1 cellular context compared by ENCODE assay signal in genomic region chr10:116891208-116891607, GRCh38.
TF ChIP-seq lines count a peak whose summit lies in the region.

No MANE protein-coding gene starts in this region.

TF ChIP-seq in HEK293, 187 proteins besides CTCF, POLR2A, EP300 and RAD21 (continued from another document and continues in another):
- TF ChIP-seq ZBTB44 (tag by site-specific recombination; IDR thresholded peaks at IDR 0.05) (peak; percentile 79; the same call in 1 of the 2 replicates), KLF1 (tag by site-specific recombination; IDR thresholded peaks at IDR 0.05) (no peak), INSM2 (tag by site-specific recombination; IDR thresholded peaks at IDR 0.05) (peak; percentile 31; the same call in 1 of the 2 replicates), ZBTB17 (tag by site-specific recombination; IDR thresholded peaks at IDR 0.05) (peak; percentile 74), ZBTB1 (tag by site-specific recombination; IDR thresholded peaks at IDR 0.05) (0 out of 2 replicates have a peak, but pooled peaks have one; percentile 35), ZBTB10 (tag by site-specific recombination; IDR thresholded peaks at IDR 0.05) (no peak), ZBTB8A (tag by site-specific recombination; IDR thresholded peaks at IDR 0.05) (no peak), ZNF426 (tag by site-specific recombination; IDR thresholded peaks at IDR 0.05) (no peak), KLF10 (tag by site-specific recombination; IDR thresholded peaks at IDR 0.05) (peak; percentile 32), ZSCAN5A (tag by site-specific recombination; IDR thresholded peaks at IDR 0.05) (no peak), TSHZ1 (tag by site-specific recombination; IDR thresholded peaks at IDR 0.05; ENCODE audit: borderline replicate concordance) (0 out of 2 replicates have a peak, but pooled peaks have one; percentile 29), ZFP3 (tag by site-specific recombination; IDR thresholded peaks at IDR 0.05; ENCODE audit: low read depth) (no peak), ZBTB26 (tag by site-specific recombination; optimal IDR thresholded peaks at IDR 0.05) (no peak), SP7 (tag by site-specific recombination; IDR thresholded peaks at IDR 0.05) (peak; percentile 70), KLF16 (tag by site-specific recombination; IDR thresholded peaks at IDR 0.05) (no peak), ZSCAN30 (tag by site-specific recombination; IDR thresholded peaks at IDR 0.05) (peak; percentile 49; the same call in 1 of the 2 replicates), GFI1B (tag by site-specific recombination; IDR thresholded peaks at IDR 0.05) (peak; percentile 97), ZFHX2 (tag by site-specific recombination; conservative IDR thresholded peaks at IDR 0.05) (no peak), ZNF843 (tag by site-specific recombination; IDR thresholded peaks at IDR 0.05) (peak; percentile 66), ZEB2 (tag by site-specific recombination; IDR thresholded peaks at IDR 0.05) (peak; percentile 77), ZNF571 (tag by site-specific recombination; IDR thresholded peaks at IDR 0.05) (no peak), GLIS1 (tag by site-specific recombination; IDR thresholded peaks at IDR 0.05) (peak; percentile 42), ZBTB21 (tag by site-specific recombination; IDR thresholded peaks at IDR 0.05) (no peak), ATF2 (tag by site-specific recombination; IDR thresholded peaks at IDR 0.05; ENCODE audit: low read depth) (0 out of 2 replicates have a peak, but pooled peaks have one; percentile 16), TCF7L2 (IDR thresholded peaks at IDR 0.05; ENCODE audit: borderline replicate concordance, low read depth, low read length) (no peak), ZNF394 (tag by site-specific recombination; IDR thresholded peaks at IDR 0.05; ENCODE audit: borderline replicate concordance) (no peak), PATZ1 (tag by site-specific recombination; IDR thresholded peaks at IDR 0.05) (no peak), ZNF404 (tag by site-specific recombination; IDR thresholded peaks at IDR 0.05) (no peak), ZFP41 (tag by site-specific recombination; IDR thresholded peaks at IDR 0.05; ENCODE audit: borderline replicate concordance) (no peak), ZFP69B (tag by site-specific recombination; IDR thresholded peaks at IDR 0.05) (0 out of 2 replicates have a peak, but pooled peaks have one; percentile 16), HOXD13 (CRISPR knock-in tag; IDR thresholded peaks at IDR 0.05; ENCODE audit: borderline replicate concordance) (no peak), ZNF629 (tag by site-specific recombination; IDR thresholded peaks at IDR 0.05) (peak; percentile 51), ZNF558 (tag by site-specific recombination; IDR thresholded peaks at IDR 0.05) (no peak), EGR2 (tag by site-specific recombination; IDR thresholded peaks at IDR 0.05; ENCODE audit: low read depth) (no peak), ZNF768 (tag by site-specific recombination; IDR thresholded peaks at IDR 0.05) (no peak), ZNF660 (tag by site-specific recombination; IDR thresholded peaks at IDR 0.05) (peak; percentile 100), ZNF692 (tag by site-specific recombination; IDR thresholded peaks at IDR 0.05) (0 out of 2 replicates have a peak, but pooled peaks have one; percentile 27), BCL11A (tag by site-specific recombination; IDR thresholded peaks at IDR 0.05; ENCODE audit: low read depth) (0 out of 2 replicates have a peak, but pooled peaks have one; percentile 37)
